Comparison of ENCODE assay signal across 1 cellular context in genomic region chr7:106243893-106244292, GRCh38.
TF ChIP-seq lines count a peak whose summit lies in the region.

No MANE protein-coding gene starts in this region.

TF ChIP-seq in K562, 482 proteins besides CTCF, POLR2A, EP300 and RAD21 (continued from another document):
- no peak for TF ChIP-seq ZBTB40 (IDR thresholded peaks at IDR 0.05)
- TF ChIP-seq ZBTB40 (CRISPR knock-in tag; IDR thresholded peaks at IDR 0.05), result no peak
TF ChIP-seq in K562: peak in this region for 42.
